Comparison of ENCODE assay signal across 9 cellular contexts in genomic region chr16:66606000-66606751, GRCh38. TPM values are rescaled to one million over a fixed set of nuclear protein-coding genes. Genes with fewer than 3 reads are reported as not detected.
A peak's percentile ranks its signal among the peaks of the same experiment; 100 is the strongest.
DNase-seq lines count a peak whose midpoint lies in the region; ATAC-seq and TF ChIP-seq lines count a peak whose summit lies in the region.
"Had no signal": no experiment of that assay in that cellular context is flagged by ENCODE, and none has a peak within 500 bp of the region (broad histone marks: within the 10 kb centered on the region; RNA-seq: fewer than 3 reads in every experiment).

No MANE protein-coding gene starts in this region.

- no peaks in the 10 kb centered on the region for H3K27me3 Mint-ChIP-seq in CD8-positive, alpha-beta T cell (ENCODE audit: low read depth)
- no peaks in the 10 kb centered on the region for H3K27me3 Mint-ChIP-seq in nephron (ENCODE audit: low read depth)

- H3K9me3 Mint-ChIP-seq in CD8-positive, alpha-beta T cell, result no peaks in the 10 kb centered on the region
- H3K9me3 Mint-ChIP-seq in nephron, result no peaks in the 10 kb centered on the region

- H3K4me3 Mint-ChIP-seq in CD8-positive, alpha-beta T cell, result peak overlapping the region; percentile 75
- peak overlapping the region; percentile 76 to 88 (median 86) for H3K4me3 Mint-ChIP-seq in nephron

- CTCF ChIA-PET in CD8-positive, alpha-beta T cell (lab: Charles Lee), result interaction anchor here (2.1 kb wide), 1 partner anchor 146 kb away, joined by 5 read pairs; the partner anchor contains the start of gene DYNC1LI2
- CTCF ChIA-PET in mammary epithelial cell (lab: Charles Lee; ENCODE audit: low non-redundant PET), result no interaction called here

- no TSS peak for BruUV-seq in mammary epithelial cell (replicated peaks; lab: Mats Ljungman, UMichigan)

- peak overlapping the region; percentile 50 for H3K27ac ChIP-seq in CD8-positive, alpha-beta T cell (ENCODE audit: low read depth, low read length)
- no peak overlapping the region for H3K27ac ChIP-seq in HUES48 (ENCODE audit: low read depth, low read length)
- peak overlapping the region; percentile 1 for H3K27ac ChIP-seq in mammary epithelial cell (ENCODE audit: insufficient read depth, low read depth, low read length)

- POLR2A ChIA-PET in CD8-positive, alpha-beta T cell (lab: Charles Lee), result interaction anchor here (1.2 kb wide), 1 partner anchor 54 kb away, joined by 3 read pairs; the partner anchor contains the start of gene CKLF

- peak overlapping the region; percentile 86 for H3K27ac Mint-ChIP-seq in CD8-positive, alpha-beta T cell
- H3K27ac Mint-ChIP-seq in nephron, result peak overlapping the region; percentile 64 to 85 (median 71)

- peaks cover 25% of the 10 kb centered on the region for H3K4me1 ChIP-seq in CD8-positive, alpha-beta T cell (ENCODE audit: insufficient read depth, low read length)
- H3K4me1 ChIP-seq in HUES48 (ENCODE audit: control insufficient read depth, insufficient read depth, low read length) (peaks cover 9% of the 10 kb centered on the region), mammary epithelial cell (ENCODE audit: insufficient read depth, low read length) (peaks cover 29% of the 10 kb centered on the region)

- H3K36me3 ChIP-seq in CD8-positive, alpha-beta T cell (ENCODE audit: insufficient read depth, low read length), result peaks cover 25% of the 10 kb centered on the region
- peaks cover 16% of the 10 kb centered on the region for H3K36me3 ChIP-seq in HUES48 (ENCODE audit: control insufficient read depth, insufficient read depth, low read length)
- H3K36me3 ChIP-seq in mammary epithelial cell (ENCODE audit: insufficient read depth, low read length), result peaks cover 8% of the 10 kb centered on the region

- WGBS in mammary epithelial cell (ENCODE audit: low coverage, missing lambda C conversion rate), result 17% methylated on average over 3 of the region's 9 CpGs

- H3K4me2 ChIP-seq in mammary epithelial cell (ENCODE audit: insufficient read depth, low read depth, low read length), result peak overlapping the region; percentile 73

- TF ChIP-seq CTCF in CD8-positive, alpha-beta T cell (IDR thresholded peaks at IDR 0.05), result no peak
- TF ChIP-seq CTCF in mammary epithelial cell (conservative IDR thresholded peaks at IDR 0.05 in 1 of 2, IDR thresholded peaks at IDR 0.05 in 1 of 2; ENCODE audit: extremely low read depth in 1 of 2, insufficient read depth in 1 of 2, low read depth in 1 of 2, low read length in 2 of 2) (no peak), nephron (IDR thresholded peaks at IDR 0.05; ENCODE audit: unreplicated experiment in 3 of 3) (no peak)

- DNase-seq in CD8-positive, alpha-beta T cell, result no peak
- DNase-seq in mammary epithelial cell (peak; percentile 47), foreskin melanocyte (no peak)

- dilution Hi-C loops in mammary epithelial cell (cut with HindIII; ENCODE audit: low sequenced_read_pairs), result no loop called here

- peaks cover 24% of the 10 kb centered on the region for H3K36me3 Mint-ChIP-seq in CD8-positive, alpha-beta T cell
- peaks cover 21% of the 10 kb centered on the region for H3K36me3 Mint-ChIP-seq in nephron (ENCODE audit: low read depth)

- H2AFZ ChIP-seq in mammary epithelial cell (ENCODE audit: low read depth, low read length), result peak overlapping the region; percentile 73

- no peaks in the 10 kb centered on the region for H3K9me3 ChIP-seq in CD8-positive, alpha-beta T cell (ENCODE audit: low read length)
- H3K9me3 ChIP-seq in HUES48 (ENCODE audit: control insufficient read depth, insufficient read depth, low read length) (no peaks in the 10 kb centered on the region), mammary epithelial cell (replicated peaks; ENCODE audit: insufficient read depth, low read length) (no peaks in the 10 kb centered on the region)

- no peaks in the 10 kb centered on the region for H4K20me1 ChIP-seq in mammary epithelial cell (ENCODE audit: insufficient read depth, low read length)

- H3K4me3 ChIP-seq in CD8-positive, alpha-beta T cell (ENCODE audit: low read depth, low read length), result peak overlapping the region; percentile 68
- H3K4me3 ChIP-seq in HUES48 (ENCODE audit: low read depth, low read length), result peak overlapping the region; percentile 92
- peak overlapping the region; percentile 68 to 82 (median 69) for H3K4me3 ChIP-seq in mammary epithelial cell (replicated peaks in 1 of 3; ENCODE audit: insufficient read depth in 1 of 3, low read depth in 2 of 3, low read length in 3 of 3)

- H3K79me2 ChIP-seq in mammary epithelial cell (ENCODE audit: insufficient read depth, low read length), result peaks cover 47% of the 10 kb centered on the region

- in situ Hi-C loops in mammary epithelial cell (cut with MboI; ENCODE audit: low sequenced_read_pairs in 2 of 2), result loop anchor here (10.0 to 25.0 kb wide), 2 partner anchors 201 to 256 kb away; no protein-coding TSS in a partner anchor

- H3K27me3 ChIP-seq in CD8-positive, alpha-beta T cell (ENCODE audit: insufficient read depth, low read length), result no peaks in the 10 kb centered on the region
- peaks cover 6% of the 10 kb centered on the region; the same call in 1 of the 2 replicates for H3K27me3 ChIP-seq in HUES48 (ENCODE audit: control insufficient read depth, insufficient read depth, low read length)
- no peaks in the 10 kb centered on the region for H3K27me3 ChIP-seq in mammary epithelial cell (ENCODE audit: insufficient read depth, low read length)

- peaks cover 40% of the 10 kb centered on the region for H3K4me1 Mint-ChIP-seq in CD8-positive, alpha-beta T cell (ENCODE audit: low read depth)
- H3K4me1 Mint-ChIP-seq in nephron, result peaks cover 29% of the 10 kb centered on the region

- ATAC-seq in CD8-positive, alpha-beta T cell, result no peak
- peak; percentile 34 for ATAC-seq in GM19351 (IDR thresholded peaks at IDR 0.05; ENCODE audit: unreplicated experiment)
- ATAC-seq in HG03139 (IDR thresholded peaks at IDR 0.05; ENCODE audit: unreplicated experiment), result no peak
- no peak for ATAC-seq in HG02973 (IDR thresholded peaks at IDR 0.05; ENCODE audit: unreplicated experiment)

- H3K9ac ChIP-seq in HUES48 (ENCODE audit: low read depth, low read length), result peak overlapping the region; percentile 27; the same call in 1 of the 2 replicates
- peak overlapping the region; percentile 9 for H3K9ac ChIP-seq in mammary epithelial cell (ENCODE audit: insufficient read depth, low read length)

- intact Hi-C loops in CD8-positive, alpha-beta T cell (cut with DNase I, micrococcal nuclease), result loop anchor here (1.0 to 5.0 kb wide), 8 partner anchors 53 to 261 kb away; partner anchors contain the start of genes CKLF (in 1 of the 2), CMTM4 (in 1 of the 2) and DYNC1LI2 (in 1 of the 2)
- intact Hi-C loops in mammary epithelial cell (cut with micrococcal nuclease), result loop anchor here (1.0 kb wide), 2 partner anchors 44 to 198 kb away; no protein-coding TSS in a partner anchor

RNA-seq across cellular contexts. Expression of gene CMTM3, which starts 1.7 kb away (rescaled TPM):
- total RNA-seq in CD8-positive, alpha-beta T cell, result 10 to 100 TPM; 40.0 to 40.6 TPM
- total RNA-seq in mammary epithelial cell, result 10 to 100 TPM; 18.8 to 40.7 TPM
- 23.8 TPM for polyA plus RNA-seq in mammary epithelial cell
- 20.4 TPM for polyA minus RNA-seq in mammary epithelial cell

RNA-seq across cellular contexts. Expression of gene CMTM2, which starts 26.9 kb away (rescaled TPM):
- total RNA-seq in CD8-positive, alpha-beta T cell, result not detected
- total RNA-seq in mammary epithelial cell, result not detected
- 0.08 TPM for polyA plus RNA-seq in mammary epithelial cell
- polyA minus RNA-seq in mammary epithelial cell, result not detected
- total RNA-seq: RPMI7951 had no signal

RNA-seq across cellular contexts. Expression of gene CMTM1, which starts 39.9 kb away (rescaled TPM):
- total RNA-seq in CD8-positive, alpha-beta T cell, result under 1 TPM in 1 of 2 experiments, not detected in 1; 0.61 TPM
- 1 to 10 TPM; 2.7 to 2.8 TPM for total RNA-seq in mammary epithelial cell
- polyA plus RNA-seq in mammary epithelial cell, result 1.5 TPM
- not detected for polyA minus RNA-seq in mammary epithelial cell

RNA-seq across cellular contexts. Expression of gene CKLF, which starts 53.8 kb away (rescaled TPM):
- total RNA-seq in CD8-positive, alpha-beta T cell, result 10 to 100 TPM in 1 of 2 experiments, 1 to 10 TPM in 1; 7.9 to 11.1 TPM
- 10 to 100 TPM; 26.8 to 46.6 TPM for total RNA-seq in mammary epithelial cell
- 108 TPM for polyA plus RNA-seq in mammary epithelial cell
- 17.3 TPM for polyA minus RNA-seq in mammary epithelial cell

RNA-seq across cellular contexts. Expression of gene TK2, which starts 56.3 kb away (rescaled TPM):
- 1 to 10 TPM; 3.3 to 4.4 TPM for total RNA-seq in CD8-positive, alpha-beta T cell
- 10 to 100 TPM; 34.4 to 41.2 TPM for total RNA-seq in mammary epithelial cell
- 15.7 TPM for polyA plus RNA-seq in mammary epithelial cell
- polyA minus RNA-seq in mammary epithelial cell, result 26.2 TPM
